ENCODE assay signal across 26 cellular contexts in genomic region chr21:42243026-42243425, GRCh38.
"Had no signal": no experiment of that assay in that cellular context is flagged by ENCODE, and none has a peak within 500 bp of the region (broad histone marks: within the 10 kb centered on the region; RNA-seq: fewer than 3 reads in every experiment).

No MANE protein-coding gene starts in this region.

- H3K36me3 ChIP-seq: esophagus muscularis mucosa, pancreas, prostate gland, sigmoid colon had no signal

- H3K27ac Mint-ChIP-seq: activated naive CD4-positive, alpha-beta T cell treated with anti-CD3 and anti-CD28 coated beads, Interleukin-2, amount 50 U/mL, for 72 hours; activated T-cell treated with anti-CD3 and anti-CD28 coated beads, Interleukin-2, amount 50 U/mL, for 72 hours; mesothelial cell of epicardium; nephron progenitor cell; stimulated activated effector memory CD8-positive, alpha-beta T cell treated with anti-CD3 and anti-CD28 coated beads, Interleukin-12 subunit alpha, Interleukin-12 subunit beta, amount 100 ng/mL, for 72 hours; stimulated activated naive CD8-positive, alpha-beta T cell treated with anti-CD3 and anti-CD28 coated beads, Interleukin-15, amount 100 ng/mL, for 72 hours; T-helper 2 cell treated with Interferon-gamma antibody and Interleukin-4, amounts not matched to agents 5 μg/mL and 100 μg/mL, for 36 hours; type B pancreatic cell had no signal

- H3K27ac ChIP-seq: esophagus muscularis mucosa, pancreas, prostate gland, sigmoid colon had no signal

- H3K36me3 Mint-ChIP-seq: mesothelial cell of epicardium; stimulated activated effector memory CD8-positive, alpha-beta T cell treated with anti-CD3 and anti-CD28 coated beads, Interleukin-12 subunit alpha, Interleukin-12 subunit beta, amount 100 ng/mL, for 72 hours; type B pancreatic cell had no signal

- H3K4me3 Mint-ChIP-seq: activated T-cell treated with anti-CD3 and anti-CD28 coated beads, Interleukin-2, amount 50 U/mL, for 72 hours; central memory CD8-positive, alpha-beta T cell; dendritic cell treated with granulocyte-macrophage colony-stimulating factor and Interleukin-4, amounts not matched to agents 40 ng/mL and 50 ng/mL, for 4 days; mesothelial cell of epicardium; nephron progenitor cell; stimulated activated effector memory CD8-positive, alpha-beta T cell treated with anti-CD3 and anti-CD28 coated beads, Interleukin-12 subunit alpha, Interleukin-12 subunit beta, amount 100 ng/mL, for 72 hours; stimulated activated naive CD8-positive, alpha-beta T cell treated with anti-CD3 and anti-CD28 coated beads, Interleukin-15, amount 100 ng/mL, for 72 hours; T-helper 2 cell treated with Interferon-gamma antibody and Interleukin-4, amounts not matched to agents 5 μg/mL and 100 μg/mL, for 36 hours; type B pancreatic cell had no signal

- H3K27me3 Mint-ChIP-seq: central memory CD8-positive, alpha-beta T cell; naive B cell; stimulated activated naive CD8-positive, alpha-beta T cell treated with anti-CD3 and anti-CD28 coated beads, Interleukin-15, amount 100 ng/mL, for 72 hours had no signal

- H3K9me3 Mint-ChIP-seq: activated naive CD4-positive, alpha-beta T cell treated with anti-CD3 and anti-CD28 coated beads, Interleukin-2, amount 50 U/mL, for 72 hours; activated T-cell treated with anti-CD3 and anti-CD28 coated beads, Interleukin-2, amount 50 U/mL, for 72 hours; central memory CD8-positive, alpha-beta T cell; dendritic cell treated with granulocyte-macrophage colony-stimulating factor and Interleukin-4, amounts not matched to agents 40 ng/mL and 50 ng/mL, for 4 days; mesothelial cell of epicardium; naive B cell; nephron progenitor cell; stimulated activated effector memory CD8-positive, alpha-beta T cell treated with anti-CD3 and anti-CD28 coated beads, Interleukin-12 subunit alpha, Interleukin-12 subunit beta, amount 100 ng/mL, for 72 hours; stimulated activated naive CD8-positive, alpha-beta T cell treated with anti-CD3 and anti-CD28 coated beads, Interleukin-15, amount 100 ng/mL, for 72 hours; T-helper 2 cell treated with Interferon-gamma antibody and Interleukin-4, amounts not matched to agents 5 μg/mL and 100 μg/mL, for 36 hours; type B pancreatic cell had no signal

- H3K4me3 ChIP-seq: esophagus muscularis mucosa, pancreas, prostate gland, sigmoid colon had no signal

- H3K27me3 ChIP-seq: esophagus muscularis mucosa, pancreas, sigmoid colon had no signal

- H3K4me1 ChIP-seq: pancreas, prostate gland had no signal

- ATAC-seq: activated naive CD4-positive, alpha-beta T cell treated with anti-CD3 and anti-CD28 coated beads, Interleukin-2, amount 50 U/mL, for 72 hours; activated T-cell treated with anti-CD3 and anti-CD28 coated beads, Interleukin-2, amount 50 U/mL, for 72 hours; left ventricle myocardium superior; pancreas; stimulated activated effector memory CD8-positive, alpha-beta T cell treated with anti-CD3 and anti-CD28 coated beads, Interleukin-12 subunit alpha, Interleukin-12 subunit beta, amount 100 ng/mL, for 72 hours; stimulated activated naive CD8-positive, alpha-beta T cell treated with anti-CD3 and anti-CD28 coated beads, Interleukin-15, amount 100 ng/mL, for 72 hours had no signal

- DNase-seq: activated CD4-positive, alpha-beta T cell treated with anti-CD3 and anti-CD28 coated beads for 4 hours; activated CD4-positive, alpha-beta T cell treated with anti-CD3 and anti-CD28 coated beads, Interleukin-2, amount 50 U/mL, for 4 hours; activated naive CD4-positive, alpha-beta T cell; activated T-cell treated with anti-CD3 and anti-CD28 coated beads for 4 hours; activated T-cell treated with anti-CD3 and anti-CD28 coated beads, Interleukin-2, amount 50 U/mL, for 72 hours; foreskin melanocyte; left ventricle myocardium superior; mammary epithelial cell; nephron progenitor cell; retina; sigmoid colon; small intestine; stimulated activated CD4-positive, alpha-beta T cell treated with anti-CD3 and anti-CD28 coated beads, Interleukin-4, amount 100 ng/mL, for 24 hours; stimulated activated naive CD8-positive, alpha-beta T cell treated with anti-CD3 and anti-CD28 coated beads, Interleukin-15, amount 100 ng/mL, for 72 hours; substantia nigra had no signal

- H3K9me3 ChIP-seq: esophagus muscularis mucosa, pancreas, prostate gland, sigmoid colon had no signal
